6 cellular contexts compared by ENCODE assay signal in the genomic region with DNA sequence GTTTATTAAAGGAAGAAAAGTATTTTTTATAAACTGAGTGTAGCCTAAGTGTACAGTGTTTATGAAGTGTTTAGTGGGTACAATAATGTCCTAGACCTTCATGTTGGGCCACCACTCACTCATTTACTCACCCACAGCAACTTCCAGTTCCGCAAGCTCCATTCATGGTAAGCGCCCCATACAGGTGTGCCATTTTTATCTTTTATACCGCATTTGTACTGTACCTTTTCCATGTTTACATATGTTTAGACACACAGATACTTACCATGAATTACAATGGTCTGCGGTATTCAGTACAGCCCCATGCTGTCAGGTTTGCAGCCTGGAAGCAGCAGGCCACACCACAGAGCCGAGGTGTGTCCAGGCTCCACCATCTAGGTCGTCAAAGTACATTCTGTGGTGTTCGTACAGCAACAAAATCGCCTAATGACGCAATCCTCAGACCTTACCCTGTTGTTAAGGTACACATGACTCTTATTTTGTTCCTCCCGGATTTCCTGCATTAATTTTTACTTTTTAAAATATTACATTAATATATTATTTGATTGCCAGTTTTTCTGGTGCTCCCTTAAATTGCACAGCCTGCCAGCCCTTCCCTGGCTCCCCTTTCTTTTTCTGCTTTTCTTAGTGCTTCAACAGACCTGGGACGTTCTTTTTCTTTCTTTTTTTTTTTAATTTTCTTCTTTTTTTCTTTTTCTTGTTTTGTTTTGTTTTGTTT. TPM values are rescaled to one million over a fixed set of nuclear protein-coding genes. Genes with fewer than 3 reads are reported as not detected.
DNase-seq lines count a peak whose midpoint lies in the region; ATAC-seq and TF ChIP-seq lines count a peak whose summit lies in the region.

No MANE protein-coding gene starts in this region.

- 46% methylated on average over 11 of the region's 11 CpGs for WGBS in mammary epithelial cell (ENCODE audit: low coverage, missing lambda C conversion rate)

- H3K36me3 ChIP-seq in CD8-positive, alpha-beta T cell (ENCODE audit: insufficient read depth, low read length), result peaks cover 7% of the 10 kb centered on the region
- H3K36me3 ChIP-seq in mammary epithelial cell (ENCODE audit: insufficient read depth, low read length), result peaks cover 19% of the 10 kb centered on the region
- peaks cover 29% of the 10 kb centered on the region for H3K36me3 ChIP-seq in neuron (ENCODE audit: insufficient read depth, low read length)

- peak in 5 of 7 experiments; percentile 4 to 51 (median 42) for DNase-seq in CD8-positive, alpha-beta T cell
- peak; percentile 10 for DNase-seq in MV-4-11 (lab: John Stamatoyannopoulos, UW)
- DNase-seq in mammary epithelial cell, result peak; percentile 43

- H3K27ac ChIP-seq in CD8-positive, alpha-beta T cell (ENCODE audit: low read depth, low read length), result peak overlapping the region; percentile 81
- H3K27ac ChIP-seq in mammary epithelial cell (ENCODE audit: insufficient read depth, low read depth, low read length), result peak overlapping the region; percentile 87

- peak overlapping the region; percentile 99 for H3K4me3 Mint-ChIP-seq in CD8-positive, alpha-beta T cell

- H4K20me1 ChIP-seq in mammary epithelial cell (ENCODE audit: insufficient read depth, low read length), result no peaks in the 10 kb centered on the region

- H3K4me1 ChIP-seq in CD8-positive, alpha-beta T cell (ENCODE audit: insufficient read depth, low read length), result peaks cover 30% of the 10 kb centered on the region
- H3K4me1 ChIP-seq in mammary epithelial cell (ENCODE audit: insufficient read depth, low read length), result peaks cover 11% of the 10 kb centered on the region
- peaks cover 22% of the 10 kb centered on the region for H3K4me1 ChIP-seq in neuron (ENCODE audit: insufficient read depth, low read length)

- in situ Hi-C loops in mammary epithelial cell (cut with MboI; ENCODE audit: low sequenced_read_pairs in 2 of 2), result no loop called here

- H3K27me3 ChIP-seq in CD8-positive, alpha-beta T cell (ENCODE audit: insufficient read depth, low read length), result no peaks in the 10 kb centered on the region
- H3K27me3 ChIP-seq in mammary epithelial cell (ENCODE audit: insufficient read depth, low read length) (no peaks in the 10 kb centered on the region), neuron (ENCODE audit: insufficient read depth, low read length) (no peaks in the 10 kb centered on the region)

- TF ChIP-seq CTCF in CD8-positive, alpha-beta T cell (IDR thresholded peaks at IDR 0.05), result no peak
- TF ChIP-seq CTCF in mammary epithelial cell (conservative IDR thresholded peaks at IDR 0.05 in 1 of 2, IDR thresholded peaks at IDR 0.05 in 1 of 2; ENCODE audit: extremely low read depth in 1 of 2, insufficient read depth in 1 of 2, low read depth in 1 of 2, low read length in 2 of 2), result no peak

- H3K4me1 Mint-ChIP-seq in CD8-positive, alpha-beta T cell (ENCODE audit: low read depth), result peaks cover 44% of the 10 kb centered on the region

- intact Hi-C loops in CD8-positive, alpha-beta T cell (cut with DNase I, micrococcal nuclease), result loop anchor here (1.0 to 10.0 kb wide), 6 partner anchors 81 to 1638 kb away; a partner anchor contains a TSS
- intact Hi-C loops in mammary epithelial cell (cut with micrococcal nuclease), result loop anchor here (10.0 kb wide), 2 partner anchors 722 to 1042 kb away; a partner anchor contains a TSS

- peak overlapping the region; percentile 68 for H3K4me3 ChIP-seq in CD8-positive, alpha-beta T cell (ENCODE audit: low read depth, low read length)
- H3K4me3 ChIP-seq in mammary epithelial cell (replicated peaks in 1 of 3; ENCODE audit: insufficient read depth in 1 of 3, low read depth in 2 of 3, low read length in 3 of 3) (peak overlapping the region; percentile 69 to 98 (median 95)), neuron (ENCODE audit: low read length) (peak overlapping the region; percentile 99)

- no peak for ATAC-seq in CD8-positive, alpha-beta T cell
- ATAC-seq in HG03159 (IDR thresholded peaks at IDR 0.05; ENCODE audit: unreplicated experiment) (no peak), HG02884 (IDR thresholded peaks at IDR 0.05; ENCODE audit: unreplicated experiment) (no peak)

- H3K4me2 ChIP-seq in mammary epithelial cell (ENCODE audit: insufficient read depth, low read depth, low read length), result peak overlapping the region; percentile 90

- peak overlapping the region; percentile 96 for H3K9ac ChIP-seq in mammary epithelial cell (ENCODE audit: insufficient read depth, low read length)

- H3K9me3 ChIP-seq in CD8-positive, alpha-beta T cell (ENCODE audit: low read length), result no peaks in the 10 kb centered on the region
- H3K9me3 ChIP-seq in mammary epithelial cell (replicated peaks; ENCODE audit: insufficient read depth, low read length) (no peaks in the 10 kb centered on the region), neuron (ENCODE audit: low read length) (no peaks in the 10 kb centered on the region)

- H3K79me2 ChIP-seq in mammary epithelial cell (ENCODE audit: insufficient read depth, low read length), result peaks cover 38% of the 10 kb centered on the region

- no peaks in the 10 kb centered on the region for H3K9me3 Mint-ChIP-seq in CD8-positive, alpha-beta T cell

- H3K36me3 Mint-ChIP-seq in CD8-positive, alpha-beta T cell, result peaks cover 32% of the 10 kb centered on the region

- CTCF ChIA-PET in CD8-positive, alpha-beta T cell (lab: Charles Lee), result interaction anchor here (0.8 to 2.4 kb wide), 19 partner anchors 10 to 187 kb away, joined by 3 to 30 read pairs (median 5); a partner anchor contains a TSS
- CTCF ChIA-PET in mammary epithelial cell (lab: Charles Lee; ENCODE audit: low non-redundant PET), result interaction anchor here (0.6 to 1.0 kb wide), 5 partner anchors 36 to 286 kb away, joined by 3 to 4 read pairs (median 4); a partner anchor contains a TSS

- TSS peak; percentile 64 for BruUV-seq in mammary epithelial cell (replicated peaks; lab: Mats Ljungman, UMichigan)

- peak overlapping the region; percentile 99 for H3K27ac Mint-ChIP-seq in CD8-positive, alpha-beta T cell

- H2AFZ ChIP-seq in mammary epithelial cell (ENCODE audit: low read depth, low read length) (peak overlapping the region; percentile 96), neuron (ENCODE audit: low read depth, low read length) (peak overlapping the region; percentile 78)

- dilution Hi-C loops in mammary epithelial cell (cut with HindIII; ENCODE audit: low sequenced_read_pairs), result no loop called here

- POLR2A ChIA-PET in CD8-positive, alpha-beta T cell (lab: Charles Lee), result interaction anchor here (0.5 to 3.8 kb wide), 16 partner anchors 11 to 1064 kb away, joined by 3 to 56 read pairs (median 4); a partner anchor contains a TSS

- no peaks in the 10 kb centered on the region for H3K27me3 Mint-ChIP-seq in CD8-positive, alpha-beta T cell (ENCODE audit: low read depth)

RNA-seq across cellular contexts. Expression of a gene that starts 0.9 kb away (rescaled TPM):
- 100 to 1,000 TPM; 107 TPM for total RNA-seq in CD8-positive, alpha-beta T cell
- 100 to 1,000 TPM in 1 of 2 donors, 10 to 100 TPM in 1; 81.0 to 163 TPM for total RNA-seq in mammary epithelial cell
- polyA plus RNA-seq in mammary epithelial cell, result 149 TPM
- 145 TPM for polyA minus RNA-seq in mammary epithelial cell

RNA-seq across cellular contexts. Expression of a gene that starts 26.6 kb away (rescaled TPM):
- not detected for total RNA-seq in CD8-positive, alpha-beta T cell
- 1 to 10 TPM; 2.6 to 2.8 TPM for total RNA-seq in mammary epithelial cell
- polyA plus RNA-seq in mammary epithelial cell, result not detected
- not detected for polyA minus RNA-seq in mammary epithelial cell

RNA-seq across cellular contexts. Expression of a gene that starts 29.1 kb away (rescaled TPM):
- under 1 TPM; 0.22 to 0.27 TPM for total RNA-seq in CD8-positive, alpha-beta T cell
- total RNA-seq in mammary epithelial cell, result not detected
- not detected for polyA plus RNA-seq in mammary epithelial cell
- polyA minus RNA-seq in mammary epithelial cell, result not detected

RNA-seq across cellular contexts. Expression of a gene that starts 35.3 kb away (rescaled TPM):
- total RNA-seq in CD8-positive, alpha-beta T cell, result 10 to 100 TPM; 41.9 to 42.4 TPM
- 10 to 100 TPM in 1 of 2 donors, 1 to 10 TPM in 1; 8.0 to 15.8 TPM for total RNA-seq in mammary epithelial cell
- 2.8 TPM for polyA plus RNA-seq in mammary epithelial cell
- 6.9 TPM for polyA minus RNA-seq in mammary epithelial cell

RNA-seq across cellular contexts. Expression of a gene that starts 39.2 kb away (rescaled TPM):
- total RNA-seq in CD8-positive, alpha-beta T cell, result under 1 TPM in 1 of 2 experiments, not detected in 1; 0.22 TPM
- total RNA-seq in mammary epithelial cell, result 1 to 10 TPM; 1.6 to 3.8 TPM
- 0.05 TPM for polyA plus RNA-seq in mammary epithelial cell
- polyA minus RNA-seq in mammary epithelial cell, result not detected
